19 cellular contexts compared by ENCODE assay signal in genomic region chr1:17829579-17829978, GRCh38.
DNase-seq lines count a peak whose midpoint lies in the region; ATAC-seq lines count a peak whose summit lies in the region.
"Had no signal": no experiment of that assay in that cellular context is flagged by ENCODE, and none has a peak within 500 bp of the region (broad histone marks: within the 10 kb centered on the region; RNA-seq: fewer than 3 reads in every experiment).

No MANE protein-coding gene starts in this region.

- ATAC-seq in Right ventricle myocardium superior (ENCODE audit: poor library complexity) (peak; percentile 87), HG03135 (IDR thresholded peaks at IDR 0.05; ENCODE audit: unreplicated experiment) (no peak)
- ATAC-seq in stimulated activated effector memory CD8-positive, alpha-beta T cell treated with anti-CD3 and anti-CD28 coated beads, Interleukin-12 subunit alpha, Interleukin-12 subunit beta, amount 100 ng/mL, for 72 hours, result peak; percentile 6
- ATAC-seq: activated CD4-positive, CD25-positive, alpha-beta regulatory T cell treated with anti-CD3 and anti-CD28 coated beads, Interleukin-2, amount 50 U/mL, for 24 hours; activated T-cell treated with anti-CD3 and anti-CD28 coated beads, Interleukin-2, amount 50 U/mL, for 4 hours; esophagus mucosa had no signal

- H3K36me3 Mint-ChIP-seq in stimulated activated effector memory CD8-positive, alpha-beta T cell treated with anti-CD3 and anti-CD28 coated beads, Interleukin-12 subunit alpha, Interleukin-12 subunit beta, amount 100 ng/mL, for 72 hours, result no peaks in the 10 kb centered on the region
- H3K36me3 Mint-ChIP-seq: activated naive CD4-positive, alpha-beta T cell treated with anti-CD3 and anti-CD28 coated beads, Interleukin-2, amount 50 U/mL, for 24 hours; CD8-positive, alpha-beta memory T cell had no signal

- no peak overlapping the region for H3K4me3 Mint-ChIP-seq in stimulated activated effector memory CD8-positive, alpha-beta T cell treated with anti-CD3 and anti-CD28 coated beads, Interleukin-12 subunit alpha, Interleukin-12 subunit beta, amount 100 ng/mL, for 72 hours
- H3K4me3 Mint-ChIP-seq: activated naive CD4-positive, alpha-beta T cell treated with anti-CD3 and anti-CD28 coated beads, Interleukin-2, amount 50 U/mL, for 24 hours; activated T-cell treated with anti-CD3 and anti-CD28 coated beads, Interleukin-2, amount 50 U/mL, for 4 hours; CD8-positive, alpha-beta memory T cell; nephron had no signal

- intact Hi-C loops in Right ventricle myocardium superior (cut with DNase I), result loop anchor here (10.0 kb wide), 1 partner anchor 165 kb away; no protein-coding TSS in a partner anchor

- no peak overlapping the region for H3K27ac Mint-ChIP-seq in stimulated activated effector memory CD8-positive, alpha-beta T cell treated with anti-CD3 and anti-CD28 coated beads, Interleukin-12 subunit alpha, Interleukin-12 subunit beta, amount 100 ng/mL, for 72 hours
- H3K27ac Mint-ChIP-seq: activated naive CD4-positive, alpha-beta T cell treated with anti-CD3 and anti-CD28 coated beads, Interleukin-2, amount 50 U/mL, for 24 hours; CD8-positive, alpha-beta memory T cell; nephron had no signal

- peaks cover 2% of the 10 kb centered on the region for H3K9me3 Mint-ChIP-seq in stimulated activated effector memory CD8-positive, alpha-beta T cell treated with anti-CD3 and anti-CD28 coated beads, Interleukin-12 subunit alpha, Interleukin-12 subunit beta, amount 100 ng/mL, for 72 hours
- H3K9me3 Mint-ChIP-seq: activated naive CD4-positive, alpha-beta T cell treated with anti-CD3 and anti-CD28 coated beads, Interleukin-2, amount 50 U/mL, for 24 hours; activated T-cell treated with anti-CD3 and anti-CD28 coated beads, Interleukin-2, amount 50 U/mL, for 4 hours; nephron had no signal

- no peaks in the 10 kb centered on the region for H3K4me1 Mint-ChIP-seq in stimulated activated effector memory CD8-positive, alpha-beta T cell treated with anti-CD3 and anti-CD28 coated beads, Interleukin-12 subunit alpha, Interleukin-12 subunit beta, amount 100 ng/mL, for 72 hours
- H3K4me1 Mint-ChIP-seq: activated naive CD4-positive, alpha-beta T cell treated with anti-CD3 and anti-CD28 coated beads, Interleukin-2, amount 50 U/mL, for 24 hours; CD8-positive, alpha-beta memory T cell; nephron had no signal

- DNase-seq in NCI-H1105 treated with DMSO at 0.1 percent for 48 hours (lab: John Stamatoyannopoulos, UW) (peak; percentile 93), NCI-H2196 treated with DMSO at 0.1 percent for 48 hours (lab: John Stamatoyannopoulos, UW; ENCODE audit: unreplicated experiment) (peak; percentile 68), Right ventricle myocardium superior (peak; percentile 74), activated gamma-delta T cell (lab: John Stamatoyannopoulos, UW) (no peak)
- no peak for DNase-seq in stimulated activated effector memory CD8-positive, alpha-beta T cell treated with anti-CD3 and anti-CD28 coated beads, Interleukin-12 subunit alpha, Interleukin-12 subunit beta, amount 100 ng/mL, for 72 hours (ENCODE audit: low spot score in 2 of 2)
- no peak for DNase-seq in effector CD4-positive, alpha-beta T cell
- DNase-seq: activated T-cell treated with anti-CD3 and anti-CD28 coated beads, Interleukin-2, amount 50 U/mL, for 4 hours; aorta; CD8-positive, alpha-beta memory T cell; effector CD8-positive, alpha-beta T cell; kidney glomerular epithelial cell; stimulated activated CD4-positive, alpha-beta T cell treated with anti-CD3 and anti-CD28 coated beads, Interleukin-1b, Interleukin-23, amount 100 ng/mL, for 48 hours; stimulated activated naive CD4-positive, alpha-beta T cell treated with Interleukin-2 at 50 U/mL for 16 hours; SW 1271 had no signal

Comparison
In these comparisons a context has a peak if more than half of its experiments do, and no peak if none do; other contexts are left out.
1. DNase-seq: peak in NCI-H1105 treated with DMSO at 0.1 percent for 48 hours (single experiment), NCI-H2196 treated with DMSO at 0.1 percent for 48 hours (single experiment) and Right ventricle myocardium superior (single experiment); none in stimulated activated effector memory CD8-positive, alpha-beta T cell treated with anti-CD3 and anti-CD28 coated beads, Interleukin-12 subunit alpha, Interleukin-12 subunit beta, amount 100 ng/mL, for 72 hours (0 of 2), effector CD4-positive, alpha-beta T cell (single experiment) and activated gamma-delta T cell (single experiment).